ENCODE assay signal across 17 cellular contexts in genomic region chr12:6941267-6941666, GRCh38. TPM values are rescaled to one million over a fixed set of nuclear protein-coding genes. Genes with fewer than 3 reads are reported as not detected.
A peak's percentile ranks its signal among the peaks of the same experiment; 100 is the strongest.
DNase-seq lines count a peak whose midpoint lies in the region; ATAC-seq and TF ChIP-seq lines count a peak whose summit lies in the region.
"Had no signal": no experiment of that assay in that cellular context is flagged by ENCODE, and none has a peak within 500 bp of the region (broad histone marks: within the 10 kb centered on the region; RNA-seq: fewer than 3 reads in every experiment).

No MANE protein-coding gene starts in this region.

- H2BK12ac ChIP-seq in mesenchymal stem cell (ENCODE audit: low read length in 2 of 2), result no peak overlapping the region

- no peak overlapping the region for H3K23ac ChIP-seq in mesenchymal stem cell (ENCODE audit: low read length in 2 of 2)

- H2BK15ac ChIP-seq in mesenchymal stem cell (ENCODE audit: low read depth, poor library complexity, severe bottlenecking), result no peak overlapping the region

- no peak overlapping the region for H2BK120ac ChIP-seq in mesenchymal stem cell (ENCODE audit: low read depth, low read length)

- H2BK5ac ChIP-seq in mesenchymal stem cell (ENCODE audit: low read depth, low read length, poor library complexity, severe bottlenecking), result no peak overlapping the region

- no peaks in the 10 kb centered on the region for H3K27me3 Mint-ChIP-seq in activated T-helper 2 cell treated with anti-CD3 and anti-CD28 coated beads, Interferon-gamma antibody, Interleukin-2, Interleukin-4, amounts not matched to agents 10 μg/mL and 5 μg/mL and 100 μg/mL, durations not matched to agents 14 hours and 24 hours and 36 hours (ENCODE audit: low read depth)
- H3K27me3 Mint-ChIP-seq: natural killer cell treated with Interleukin-12 subunit alpha and Interleukin-12 subunit beta and Interleukin-15 and Interleukin-18, amount 100 ng/mL, for 72 hours had no signal

- H3K14ac ChIP-seq in mesenchymal stem cell (ENCODE audit: low read length in 2 of 2), result no peak overlapping the region

- no peaks in the 10 kb centered on the region for H3K27me3 ChIP-seq in left ventricle myocardium inferior (ENCODE audit: low read depth)
- H3K27me3 ChIP-seq in mesenchymal stem cell (ENCODE audit: control insufficient read depth in 1 of 2, insufficient read depth in 1 of 2, low read length in 2 of 2), result no peaks in the 10 kb centered on the region
- no peaks in the 10 kb centered on the region for H3K27me3 ChIP-seq in thymus (ENCODE audit: control insufficient read depth, insufficient read depth)

- peak overlapping the region; percentile 63 for H3K27ac Mint-ChIP-seq in activated T-helper 2 cell treated with anti-CD3 and anti-CD28 coated beads, Interferon-gamma antibody, Interleukin-2, Interleukin-4, amounts not matched to agents 10 μg/mL and 5 μg/mL and 100 μg/mL, durations not matched to agents 14 hours and 24 hours and 36 hours

- H3K27ac ChIP-seq in left ventricle myocardium inferior (replicated peaks) (peak overlapping the region; percentile 55), mesenchymal stem cell (ENCODE audit: low read length, poor library complexity, severe bottlenecking) (no peak overlapping the region), thymus (ENCODE audit: low read depth) (peak overlapping the region; percentile 15)
- H3K27ac ChIP-seq: PC-9 had no signal

- H3K9me3 ChIP-seq in left ventricle myocardium inferior (replicated peaks), result no peaks in the 10 kb centered on the region
- H3K9me3 ChIP-seq in mesenchymal stem cell (ENCODE audit: control insufficient read depth, low read length), result no peaks in the 10 kb centered on the region
- H3K9me3 ChIP-seq in thymus (ENCODE audit: control insufficient read depth), result no peaks in the 10 kb centered on the region

- no peak overlapping the region for H3K4me3 Mint-ChIP-seq in activated T-helper 2 cell treated with anti-CD3 and anti-CD28 coated beads, Interferon-gamma antibody, Interleukin-2, Interleukin-4, amounts not matched to agents 10 μg/mL and 5 μg/mL and 100 μg/mL, durations not matched to agents 14 hours and 24 hours and 36 hours (ENCODE audit: low read depth)
- H3K4me3 Mint-ChIP-seq: natural killer cell treated with Interleukin-12 subunit alpha and Interleukin-12 subunit beta and Interleukin-15 and Interleukin-18, amount 100 ng/mL, for 72 hours had no signal

- peaks cover 11% of the 10 kb centered on the region for H3K79me1 ChIP-seq in mesenchymal stem cell (replicated peaks; ENCODE audit: low read length, poor library complexity, severe bottlenecking)

- no peak for TF ChIP-seq CTCF in left ventricle myocardium inferior (IDR thresholded peaks at IDR 0.05; ENCODE audit: borderline replicate concordance)

- intact Hi-C loops in left ventricle myocardium inferior (cut with micrococcal nuclease), result no loop called here
- intact Hi-C loops in cardiac septum (cut with DNase I), result loop anchor here (5.0 kb wide), 1 partner anchor 101 kb away; no protein-coding TSS in a partner anchor
- intact Hi-C loops in activated T-helper 2 cell treated with anti-CD3 and anti-CD28 coated beads, Interferon-gamma antibody, Interleukin-2, Interleukin-4, amounts not matched to agents 10 μg/mL and 5 μg/mL and 100 μg/mL, durations not matched to agents 14 hours and 24 hours and 36 hours (cut with micrococcal nuclease), result loop anchor here (5.0 to 10.0 kb wide), 3 partner anchors 76 to 1054 kb away; partner anchors contain the start of genes C1RL and LPCAT3

- H3K4me1 ChIP-seq in left ventricle myocardium inferior (peaks cover 90% of the 10 kb centered on the region), mesenchymal stem cell (ENCODE audit: control insufficient read depth, insufficient read depth, low read depth, low read length) (peaks cover 43% of the 10 kb centered on the region), thymus (ENCODE audit: control insufficient read depth, insufficient read depth, low read length) (peaks cover 28% of the 10 kb centered on the region)

- peak overlapping the region; percentile 9 for H4K91ac ChIP-seq in mesenchymal stem cell (ENCODE audit: low read length)

- H3K36me3 ChIP-seq in left ventricle myocardium inferior (peaks cover 34% of the 10 kb centered on the region), mesenchymal stem cell (ENCODE audit: control insufficient read depth in 1 of 2, insufficient read depth in 2 of 2, low read depth in 1 of 2, low read length in 2 of 2) (peaks cover 52 to 63% of the 10 kb centered on the region in 2 experiments), thymus (ENCODE audit: control insufficient read depth, insufficient read depth) (peaks cover 16% of the 10 kb centered on the region)

- no peaks in the 10 kb centered on the region for H3K9me3 Mint-ChIP-seq in activated T-helper 2 cell treated with anti-CD3 and anti-CD28 coated beads, Interferon-gamma antibody, Interleukin-2, Interleukin-4, amounts not matched to agents 10 μg/mL and 5 μg/mL and 100 μg/mL, durations not matched to agents 14 hours and 24 hours and 36 hours
- H3K9me3 Mint-ChIP-seq: natural killer cell treated with Interleukin-12 subunit alpha and Interleukin-12 subunit beta and Interleukin-15 and Interleukin-18, amount 100 ng/mL, for 72 hours had no signal

- no peak overlapping the region for H3K4me2 ChIP-seq in mesenchymal stem cell (ENCODE audit: low read length, poor library complexity, severe bottlenecking)
- H3K4me2 ChIP-seq: PC-9 had no signal

- H3K36me3 Mint-ChIP-seq in activated T-helper 2 cell treated with anti-CD3 and anti-CD28 coated beads, Interferon-gamma antibody, Interleukin-2, Interleukin-4, amounts not matched to agents 10 μg/mL and 5 μg/mL and 100 μg/mL, durations not matched to agents 14 hours and 24 hours and 36 hours (ENCODE audit: low read depth), result peaks cover 39% of the 10 kb centered on the region
- H3K36me3 Mint-ChIP-seq: natural killer cell treated with Interleukin-12 subunit alpha and Interleukin-12 subunit beta and Interleukin-15 and Interleukin-18, amount 100 ng/mL, for 72 hours had no signal

- peaks cover 37% of the 10 kb centered on the region for H3K4me1 Mint-ChIP-seq in activated T-helper 2 cell treated with anti-CD3 and anti-CD28 coated beads, Interferon-gamma antibody, Interleukin-2, Interleukin-4, amounts not matched to agents 10 μg/mL and 5 μg/mL and 100 μg/mL, durations not matched to agents 14 hours and 24 hours and 36 hours (ENCODE audit: low read depth)

- no peak overlapping the region for H2AFZ ChIP-seq in mesenchymal stem cell (ENCODE audit: low read depth, low read length)
- H2AFZ ChIP-seq: PC-9 had no signal

- WGBS in mesenchymal stem cell, result 92% methylated on average over 12 of the region's 12 CpGs
- WGBS in thymus, result 96% methylated on average over 12 of the region's 12 CpGs

- H3K4ac ChIP-seq in mesenchymal stem cell (ENCODE audit: low read depth in 1 of 2, low read length in 2 of 2), result no peak overlapping the region

- peak; percentile 28 for DNase-seq in left ventricle myocardium inferior
- no peak for DNase-seq in cardiac septum (ENCODE audit: low spot score)
- DNase-seq in activated T-helper 2 cell treated with anti-CD3 and anti-CD28 coated beads, Interferon-gamma antibody, Interleukin-2, Interleukin-4, amounts not matched to agents 10 μg/mL and 5 μg/mL and 100 μg/mL, durations not matched to agents 14 hours and 24 hours and 36 hours (ENCODE audit: low spot score), result no peak
- DNase-seq in mesenchymal stem cell, result no peak
- no peak for DNase-seq in SHP77 treated with DMSO at 0.1 percent for 48 hours (lab: John Stamatoyannopoulos, UW)
- no peak for DNase-seq in NOMO-1 treated with DMSO at 0.1 percent for 48 hours (lab: John Stamatoyannopoulos, UW; ENCODE audit: unreplicated experiment)
- DNase-seq: activated T-cell treated with anti-CD3 and anti-CD28 coated beads for 4 hours; dermis blood vessel endothelial cell; DMS79; NCI-H146; NCI-H524 treated with DMSO at 0.1 percent for 48 hours; PC-9; stimulated activated naive CD4-positive, alpha-beta T cell had no signal

- H3K4me3 ChIP-seq in left ventricle myocardium inferior (no peak overlapping the region), mesenchymal stem cell (ENCODE audit: insufficient read depth in 1 of 2, low read depth in 1 of 2, low read length in 2 of 2) (no peak overlapping the region), thymus (ENCODE audit: low read length) (no peak overlapping the region)
- H3K4me3 ChIP-seq: PC-9 had no signal

- no peak overlapping the region for H3K9ac ChIP-seq in mesenchymal stem cell (ENCODE audit: low read length)

- ATAC-seq in HG03432 (IDR thresholded peaks at IDR 0.05; ENCODE audit: unreplicated experiment), result no peak
- ATAC-seq: natural killer cell treated with Interleukin-12 subunit alpha and Interleukin-12 subunit beta and Interleukin-15 and Interleukin-18, amount 100 ng/mL, for 72 hours; sciatic nerve had no signal

- H3K18ac ChIP-seq in mesenchymal stem cell (ENCODE audit: low read depth in 1 of 2, low read length in 2 of 2), result no peak overlapping the region

- no peak overlapping the region for H2AK5ac ChIP-seq in mesenchymal stem cell (ENCODE audit: low read length, severe bottlenecking)

- H4K8ac ChIP-seq in mesenchymal stem cell (ENCODE audit: low read length), result no peak overlapping the region

RNA-seq across cellular contexts. Expression of gene RNU7-1, which starts 2.3 kb away (rescaled TPM):
- total RNA-seq in left ventricle myocardium inferior (not detected), cardiac septum (not detected)
- not detected in 2 replicates for total RNA-seq in activated T-helper 2 cell treated with anti-CD3 and anti-CD28 coated beads, Interferon-gamma antibody, Interleukin-2, Interleukin-4, amounts not matched to agents 10 μg/mL and 5 μg/mL and 100 μg/mL, durations not matched to agents 14 hours and 24 hours and 36 hours
- not detected for polyA plus RNA-seq in mesenchymal stem cell (2013, experiment 1 of 2)
- not detected for polyA plus RNA-seq in mesenchymal stem cell (2013, experiment 2 of 2)
- not detected for polyA plus RNA-seq in thymus
- total RNA-seq: dermis blood vessel endothelial cell; natural killer cell treated with Interleukin-12 subunit alpha and Interleukin-12 subunit beta and Interleukin-15 and Interleukin-18, amount 100 ng/mL, for 72 hours; PC-9; sciatic nerve had no signal

RNA-seq across cellular contexts. Expression of gene C12orf57, which starts 2.6 kb away (rescaled TPM):
- total RNA-seq in left ventricle myocardium inferior (227 TPM), cardiac septum (162 TPM)
- 158 and 173 TPM in 2 replicates for total RNA-seq in activated T-helper 2 cell treated with anti-CD3 and anti-CD28 coated beads, Interferon-gamma antibody, Interleukin-2, Interleukin-4, amounts not matched to agents 10 μg/mL and 5 μg/mL and 100 μg/mL, durations not matched to agents 14 hours and 24 hours and 36 hours
- 186 TPM for polyA plus RNA-seq in mesenchymal stem cell (2013, experiment 1 of 2)
- polyA plus RNA-seq in mesenchymal stem cell (2013, experiment 2 of 2), result 188 TPM
- polyA plus RNA-seq in thymus, result 421 TPM

RNA-seq across cellular contexts. Expression of gene PTPN6, which starts 9.9 kb away (rescaled TPM):
- total RNA-seq in left ventricle myocardium inferior, result 6.7 TPM
- total RNA-seq in cardiac septum, result 7.0 TPM
- total RNA-seq in activated T-helper 2 cell treated with anti-CD3 and anti-CD28 coated beads, Interferon-gamma antibody, Interleukin-2, Interleukin-4, amounts not matched to agents 10 μg/mL and 5 μg/mL and 100 μg/mL, durations not matched to agents 14 hours and 24 hours and 36 hours, result 250 and 252 TPM in 2 replicates
- 0.73 TPM for polyA plus RNA-seq in mesenchymal stem cell (2013, experiment 1 of 2)
- polyA plus RNA-seq in mesenchymal stem cell (2013, experiment 2 of 2), result 1.2 TPM
- 213 TPM for polyA plus RNA-seq in thymus

RNA-seq across cellular contexts. Expression of gene ATN1, which starts 13.5 kb away (rescaled TPM):
- total RNA-seq in left ventricle myocardium inferior (71.4 TPM), cardiac septum (76.9 TPM)
- total RNA-seq in activated T-helper 2 cell treated with anti-CD3 and anti-CD28 coated beads, Interferon-gamma antibody, Interleukin-2, Interleukin-4, amounts not matched to agents 10 μg/mL and 5 μg/mL and 100 μg/mL, durations not matched to agents 14 hours and 24 hours and 36 hours, result 66.8 and 70.5 TPM in 2 replicates
- 119 TPM for polyA plus RNA-seq in mesenchymal stem cell (2013, experiment 1 of 2)
- polyA plus RNA-seq in mesenchymal stem cell (2013, experiment 2 of 2), result 111 TPM
- 30.3 TPM for polyA plus RNA-seq in thymus

RNA-seq across cellular contexts. Expression of gene ENO2, which starts 26.9 kb away (rescaled TPM):
- total RNA-seq in left ventricle myocardium inferior, result 14.8 TPM
- total RNA-seq in cardiac septum, result 29.7 TPM
- total RNA-seq in activated T-helper 2 cell treated with anti-CD3 and anti-CD28 coated beads, Interferon-gamma antibody, Interleukin-2, Interleukin-4, amounts not matched to agents 10 μg/mL and 5 μg/mL and 100 μg/mL, durations not matched to agents 14 hours and 24 hours and 36 hours, result 230 and 235 TPM in 2 replicates
- polyA plus RNA-seq in mesenchymal stem cell (2013, experiment 1 of 2), result 22.7 TPM
- 20.2 TPM for polyA plus RNA-seq in mesenchymal stem cell (2013, experiment 2 of 2)
- 29.3 TPM for polyA plus RNA-seq in thymus

Comparison
In these comparisons a context has a peak if more than half of its experiments do, and no peak if none do; other contexts are left out.
1. RNA of gene PTPN6, which starts 9.9 kb away (total RNA-seq): 250 to 252 TPM in activated T-helper 2 cell treated with anti-CD3 and anti-CD28 coated beads, Interferon-gamma antibody, Interleukin-2, Interleukin-4, amounts not matched to agents 10 μg/mL and 5 μg/mL and 100 μg/mL, durations not matched to agents 14 hours and 24 hours and 36 hours; 7.0 TPM in cardiac septum (single experiment) and 6.7 TPM in left ventricle myocardium inferior (single experiment); every median in the first group is over 10 times any median in the second.